In genomic region chr22:28053871-28054621, GRCh38 we compare ENCODE assay signal across 1 cellular context.
TF ChIP-seq lines count a peak whose summit lies in the region.

No MANE protein-coding gene starts in this region.

TF ChIP-seq in SK-N-SH, 30 proteins besides CTCF, POLR2A, EP300 and RAD21 (continued from another document):
- TF ChIP-seq PBX3 (IDR thresholded peaks at IDR 0.05): peak; percentile 32; the same call in 1 of the 2 replicates
